ENCODE assay signal across 3 cellular contexts in genomic region chr15:43663333-43663732, GRCh38. TPM values are rescaled to one million over a fixed set of nuclear protein-coding genes. Genes with fewer than 3 reads are reported as not detected.
"Had no signal": no experiment of that assay in that cellular context is flagged by ENCODE, and none has a peak within 500 bp of the region (broad histone marks: within the 10 kb centered on the region; RNA-seq: fewer than 3 reads in every experiment).

No MANE protein-coding gene starts in this region.

RNA-seq across cellular contexts. Expression of gene CKMT1A, which starts 30.3 kb away (rescaled TPM):
- total RNA-seq: LHCN-M2 had no signal

RNA-seq across cellular contexts. Expression of gene STRC, which starts 44.7 kb away (rescaled TPM):
- total RNA-seq: LHCN-M2, Right ventricle myocardium inferior, RPMI7951 had no signal
